1 cellular context compared by ENCODE assay signal in the genomic region with DNA sequence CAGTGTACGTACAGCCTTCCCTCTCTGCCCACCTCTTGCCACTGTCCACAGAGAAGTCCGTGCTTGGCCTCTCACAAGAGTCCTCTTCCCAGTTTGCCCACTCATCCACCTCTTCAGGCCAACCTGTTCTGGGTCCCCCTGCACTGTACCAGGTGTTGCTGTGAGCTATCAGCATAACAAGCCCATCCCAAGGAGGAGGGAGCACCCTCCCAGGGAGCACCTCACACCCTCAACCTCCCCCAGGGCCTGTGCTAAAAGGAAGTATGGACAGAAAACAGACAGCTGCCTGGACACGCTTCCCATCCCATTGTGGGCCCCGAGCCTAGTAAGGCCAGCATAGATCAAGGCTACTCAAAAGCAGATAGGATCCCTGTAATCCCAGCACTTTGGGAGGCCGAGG.
TF ChIP-seq lines count a peak whose summit lies in the region.

No MANE protein-coding gene starts in this region.

TF ChIP-seq in K562, 482 proteins besides CTCF, POLR2A, EP300 and RAD21 (continued from another document):
- TF ChIP-seq, protein P1, sequence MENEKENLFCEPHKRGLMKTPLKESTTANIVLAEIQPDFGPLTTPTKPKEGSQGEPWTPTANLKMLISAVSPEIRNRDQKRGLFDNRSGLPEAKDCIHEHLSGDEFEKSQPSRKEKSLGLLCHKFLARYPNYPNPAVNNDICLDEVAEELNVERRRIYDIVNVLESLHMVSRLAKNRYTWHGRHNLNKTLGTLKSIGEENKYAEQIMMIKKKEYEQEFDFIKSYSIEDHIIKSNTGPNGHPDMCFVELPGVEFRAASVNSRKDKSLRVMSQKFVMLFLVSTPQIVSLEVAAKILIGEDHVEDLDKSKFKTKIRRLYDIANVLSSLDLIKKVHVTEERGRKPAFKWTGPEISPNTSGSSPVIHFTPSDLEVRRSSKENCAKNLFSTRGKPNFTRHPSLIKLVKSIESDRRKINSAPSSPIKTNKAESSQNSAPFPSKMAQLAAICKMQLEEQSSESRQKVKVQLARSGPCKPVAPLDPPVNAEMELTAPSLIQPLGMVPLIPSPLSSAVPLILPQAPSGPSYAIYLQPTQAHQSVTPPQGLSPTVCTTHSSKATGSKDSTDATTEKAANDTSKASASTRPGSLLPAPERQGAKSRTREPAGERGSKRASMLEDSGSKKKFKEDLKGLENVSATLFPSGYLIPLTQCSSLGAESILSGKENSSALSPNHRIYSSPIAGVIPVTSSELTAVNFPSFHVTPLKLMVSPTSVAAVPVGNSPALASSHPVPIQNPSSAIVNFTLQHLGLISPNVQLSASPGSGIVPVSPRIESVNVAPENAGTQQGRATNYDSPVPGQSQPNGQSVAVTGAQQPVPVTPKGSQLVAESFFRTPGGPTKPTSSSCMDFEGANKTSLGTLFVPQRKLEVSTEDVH (IDR thresholded peaks at IDR 0.05; ENCODE audit: low read depth, partially characterized antibody): no peak
- TF ChIP-seq, protein P2, sequence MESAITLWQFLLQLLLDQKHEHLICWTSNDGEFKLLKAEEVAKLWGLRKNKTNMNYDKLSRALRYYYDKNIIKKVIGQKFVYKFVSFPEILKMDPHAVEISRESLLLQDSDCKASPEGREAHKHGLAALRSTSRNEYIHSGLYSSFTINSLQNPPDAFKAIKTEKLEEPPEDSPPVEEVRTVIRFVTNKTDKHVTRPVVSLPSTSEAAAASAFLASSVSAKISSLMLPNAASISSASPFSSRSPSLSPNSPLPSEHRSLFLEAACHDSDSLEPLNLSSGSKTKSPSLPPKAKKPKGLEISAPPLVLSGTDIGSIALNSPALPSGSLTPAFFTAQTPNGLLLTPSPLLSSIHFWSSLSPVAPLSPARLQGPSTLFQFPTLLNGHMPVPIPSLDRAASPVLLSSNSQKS (CRISPR knock-in tag; IDR thresholded peaks at IDR 0.05): no peak
